Comparison of ENCODE assay signal across 13 cellular contexts in genomic region chr1:234616644-234617043, GRCh38. TPM values are rescaled to one million over a fixed set of nuclear protein-coding genes. Genes with fewer than 3 reads are reported as not detected.
DNase-seq lines count a peak whose midpoint lies in the region; ATAC-seq and TF ChIP-seq lines count a peak whose summit lies in the region.
"Had no signal": no experiment of that assay in that cellular context is flagged by ENCODE, and none has a peak within 500 bp of the region (broad histone marks: within the 10 kb centered on the region; RNA-seq: fewer than 3 reads in every experiment).

No MANE protein-coding gene starts in this region.

- peak overlapping the region; percentile 96 for H3K18ac ChIP-seq in IMR-90 (ENCODE audit: low read depth, low read length)

- no peak for ATAC-seq in IMR-90 (ENCODE audit: low read depth)
- no peak for ATAC-seq in body of pancreas
- ATAC-seq in GM21737 (IDR thresholded peaks at IDR 0.05; ENCODE audit: unreplicated experiment) = no peak
- ATAC-seq in HG02763 (IDR thresholded peaks at IDR 0.05; ENCODE audit: unreplicated experiment) = no peak

- H3K27ac ChIP-seq in IMR-90 (ENCODE audit: insufficient read depth, low read length) (peak overlapping the region; percentile 50; the same call in 1 of the 2 replicates), body of pancreas (peak overlapping the region; percentile 80 to 97 (median 88)), skeletal muscle tissue (ENCODE audit: low read depth, low read length) (peak overlapping the region; percentile 38)

- peak overlapping the region; percentile 69; the same call in 1 of the 2 replicates for H2AK5ac ChIP-seq in IMR-90 (ENCODE audit: low read depth, low read length)

- H2AFZ ChIP-seq in IMR-90 (replicated peaks; ENCODE audit: low read length, poor library complexity) = peak overlapping the region; percentile 47

- dilution Hi-C loops in IMR-90 (cut with HindIII; ENCODE audit: low sequenced_read_pairs, unreplicated experiment) = no loop called here

- no peak overlapping the region for H2AK9ac ChIP-seq in IMR-90 (replicated peaks; ENCODE audit: low read depth, low read length, poor library complexity)

- TF ChIP-seq POLR2A in IMR-90 (IDR thresholded peaks at IDR 0.05; ENCODE audit: low read depth, low read length) (no peak), body of pancreas (IDR thresholded peaks at IDR 0.05) (no peak)

- in situ Hi-C loops in IMR-90 (cut with MboI; ENCODE audit: low sequenced_read_pairs) = loop anchor here (25.0 kb wide), 1 partner anchor 246 kb away; no protein-coding TSS in a partner anchor

- H3K4me2 ChIP-seq in IMR-90 (ENCODE audit: low read depth, low read length) = peak overlapping the region; percentile 23; the same call in 1 of the 2 replicates

- H3K4ac ChIP-seq in IMR-90 (ENCODE audit: low read depth, low read length) = peak overlapping the region; percentile 83

- H3K9ac ChIP-seq in IMR-90 (ENCODE audit: low read depth, low read length) (no peak overlapping the region), skeletal muscle tissue (ENCODE audit: low read depth in 1 of 3, low read length in 3 of 3) (peak overlapping the region in 1 of 3 donors; percentile 4)

- POLR2A ChIA-PET in IMR-90 (lab: Charles Lee; ENCODE audit: unreplicated experiment) = interaction anchor here (0.6 kb wide), 1 partner anchor 107 kb away, joined by 6 read pairs; no protein-coding TSS in a partner anchor

- H3K23ac ChIP-seq in IMR-90 (ENCODE audit: low read depth, low read length) = peak overlapping the region; percentile 59; the same call in 1 of the 2 replicates

- H3K79me1 ChIP-seq in IMR-90 (ENCODE audit: low read depth in 1 of 2, low read length in 2 of 2) = peaks cover 0 to 9% of the 10 kb centered on the region in 2 experiments; a peak in 2 of 4 replicates

- H4K20me1 ChIP-seq in IMR-90 (ENCODE audit: insufficient read depth, low read length) = no peaks in the 10 kb centered on the region

- H2BK20ac ChIP-seq in IMR-90 (ENCODE audit: low read depth, low read length) = peak overlapping the region; percentile 28

- CTCF ChIA-PET in IMR-90 (lab: Yijun Ruan, JAX) = interaction anchor here (1.0 to 1.2 kb wide), 2 partner anchors 108 to 121 kb away, joined by 4 to 5 read pairs; no protein-coding TSS in a partner anchor

- no peak for TF ChIP-seq RAD21 in IMR-90 (IDR thresholded peaks at IDR 0.05; ENCODE audit: low read length)

- H2BK120ac ChIP-seq in IMR-90 (ENCODE audit: low read depth, low read length) = peak overlapping the region; percentile 95

- H2BK15ac ChIP-seq in IMR-90 (ENCODE audit: low read depth, low read length) = peak overlapping the region; percentile 85; the same call in 2 of the 3 replicates

- H3K4me3 ChIP-seq in IMR-90 (ENCODE audit: insufficient read depth, low read depth, low read length) (no peak overlapping the region), body of pancreas (no peak overlapping the region), skeletal muscle tissue (ENCODE audit: low read length in 3 of 3) (no peak overlapping the region)

- TF ChIP-seq CTCF in IMR-90 (conservative IDR thresholded peaks at IDR 0.05; ENCODE audit: low read depth, low read length) = no peak
- TF ChIP-seq CTCF in body of pancreas (IDR thresholded peaks at IDR 0.05) = no peak

- BruUV-seq in IMR-90 (replicated peaks; lab: Mats Ljungman, UMichigan) = no TSS peak

- H3K9me1 ChIP-seq in IMR-90 (ENCODE audit: insufficient read depth, low read length) = peaks cover 8% of the 10 kb centered on the region

- H3K27me3 ChIP-seq in IMR-90 (ENCODE audit: control insufficient read depth, insufficient read depth, low read length) (no peaks in the 10 kb centered on the region), body of pancreas (no peaks in the 10 kb centered on the region), skeletal muscle tissue (ENCODE audit: control insufficient read depth in 3 of 3, insufficient read depth in 3 of 3, low read length in 3 of 3) (no peaks in the 10 kb centered on the region)

- DNase-seq in IMR-90 (peak; percentile 75), body of pancreas (peak in 3 of 4 donors; percentile 41 to 74 (median 65)), kidney glomerular epithelial cell (lab: John Stamatoyannopoulos, UW) (peak; percentile 7), epidermal melanocyte (ENCODE audit: insufficient read length, low spot score) (no peak)
- DNase-seq in NK-92 treated with Interleukin-12 subunit alpha and Interleukin-12 subunit beta, amount 100 ng/mL, for 24 hours (lab: John Stamatoyannopoulos, UW) = no peak
- DNase-seq: activated CD8-positive, alpha-beta memory T cell treated with anti-CD3 and anti-CD28 coated beads, Interleukin-2, amount 50 U/mL, for 4 hours; anterior cingulate cortex; foreskin melanocyte; Karpas-422; midbrain had no signal

- WGBS in IMR-90 (ENCODE audit: extremely low coverage in 2 of 2, insufficient read length in 1 of 2), 2 experiments = no CpG with 5 or more reads among the region's 2 CpGs
- 0 to 4% methylated on average over 2 of the region's 2 CpGs for WGBS in body of pancreas, 2 donors

- 0 out of 2 replicates have a peak overlapping the region, but pooled peaks have one; percentile 5 for H4K91ac ChIP-seq in IMR-90 (ENCODE audit: insufficient read depth, low read depth, low read length)

- H4K8ac ChIP-seq in IMR-90 (ENCODE audit: low read depth in 2 of 2, low read length in 2 of 2) = peak overlapping the region in 1 of 2 experiments; percentile 60; a peak in 3 of 4 replicates

- peak overlapping the region; percentile 49; the same call in 1 of the 2 replicates for H4K5ac ChIP-seq in IMR-90 (ENCODE audit: low read depth, low read length)

- intact Hi-C loops in IMR-90 (cut with micrococcal nuclease) = loop anchor here (1.0 kb wide), 1 partner anchor 105 kb away; no protein-coding TSS in a partner anchor
- intact Hi-C loops in body of pancreas (cut with DNase I) = no loop called here

- peak overlapping the region; percentile 78 for H3K14ac ChIP-seq in IMR-90 (replicated peaks; ENCODE audit: low read depth, low read length)

- no peak overlapping the region for H3K56ac ChIP-seq in IMR-90 (ENCODE audit: extremely low read depth, insufficient read depth, low read length)

- H3K4me1 ChIP-seq in IMR-90 (ENCODE audit: control insufficient read depth, insufficient read depth, low read length) (peaks cover 32% of the 10 kb centered on the region), body of pancreas (peaks cover 94% of the 10 kb centered on the region), skeletal muscle tissue (ENCODE audit: control insufficient read depth in 3 of 3, insufficient read depth in 3 of 3, low read length in 3 of 3) (peaks cover 51 to 58% (median 55%) of the 10 kb centered on the region in 3 donors)

- H3K9me3 ChIP-seq in IMR-90 (ENCODE audit: control insufficient read depth, insufficient read depth, low read length) = no peaks in the 10 kb centered on the region
- H3K9me3 ChIP-seq in body of pancreas = no peaks in the 10 kb centered on the region
- no peaks in the 10 kb centered on the region for H3K9me3 ChIP-seq in skeletal muscle tissue (ENCODE audit: control insufficient read depth in 3 of 3, low read length in 3 of 3)

- no peaks in the 10 kb centered on the region for H3K36me3 ChIP-seq in IMR-90 (ENCODE audit: control insufficient read depth, insufficient read depth, low read length)
- no peaks in the 10 kb centered on the region for H3K36me3 ChIP-seq in body of pancreas (replicated peaks in 1 of 2; ENCODE audit: insufficient read depth in 1 of 2, low read depth in 2 of 2)
- H3K36me3 ChIP-seq in skeletal muscle tissue (ENCODE audit: control insufficient read depth in 3 of 3, insufficient read depth in 3 of 3, low read length in 3 of 3) = no peaks in the 10 kb centered on the region

- H2BK5ac ChIP-seq in IMR-90 (ENCODE audit: low read depth, low read length, poor library complexity, severe bottlenecking) = peak overlapping the region; percentile 100

TF ChIP-seq in IMR-90, 13 proteins besides CTCF, POLR2A, EP300 and RAD21:
- TF ChIP-seq MXI1 (IDR thresholded peaks at IDR 0.05; ENCODE audit: borderline replicate concordance, low read depth, low read length) (peak; percentile 20; the same call in 1 of the 2 replicates), SMC3 (IDR thresholded peaks at IDR 0.05; ENCODE audit: low read depth, low read length) (no peak)

RNA-seq across cellular contexts. Expression of gene IRF2BP2, which starts 6.7 kb away (rescaled TPM):
- total RNA-seq in IMR-90 (2012; rRNA removed) (37.2 and 47.0 TPM in 2 replicates), body of pancreas (10 to 100 TPM; 82.7 to 83.3 TPM), skeletal muscle tissue (83.0 TPM)
- polyA plus RNA-seq in IMR-90 (2012; rRNA removed) = 56.5 and 66.6 TPM in 2 replicates
- polyA plus RNA-seq in IMR-90 (2012; cell fraction: cytosol; rRNA removed) = 12.6 and 82.3 TPM in 2 replicates
- polyA plus RNA-seq in IMR-90 (2012; cell fraction: nucleus; rRNA removed; ENCODE audit: low replicate concordance) = 216 and 242 TPM in 2 replicates

Comparison
In these comparisons a context has a peak if more than half of its experiments do, and no peak if none do; other contexts are left out.
1. DNase-seq: peak in IMR-90 (single experiment), body of pancreas (3 of 4) and kidney glomerular epithelial cell (single experiment); none in NK-92 treated with Interleukin-12 subunit alpha and Interleukin-12 subunit beta, amount 100 ng/mL, for 24 hours (single experiment) and epidermal melanocyte (single experiment).
2. H3K27ac ChIP-seq: peak in every context shown above with its lines; median percentile 88 in body of pancreas; 50 in IMR-90; 38 in skeletal muscle tissue.